In genomic region chr1:176989023-176989422, GRCh38 we compare ENCODE assay signal across 24 cellular contexts.
DNase-seq lines count a peak whose midpoint lies in the region; ATAC-seq and TF ChIP-seq lines count a peak whose summit lies in the region.
"Had no signal": no experiment of that assay in that cellular context is flagged by ENCODE, and none has a peak within 500 bp of the region (broad histone marks: within the 10 kb centered on the region; RNA-seq: fewer than 3 reads in every experiment).

No MANE protein-coding gene starts in this region.

- H3K27ac ChIP-seq in GM23248 (no peak overlapping the region), epithelial cell of prostate (no peak overlapping the region)
- H3K27ac ChIP-seq: body of pancreas, colonic mucosa, testis, vagina had no signal

- H3K27me3 Mint-ChIP-seq in endothelial cell (ENCODE audit: unreplicated experiment) = peaks cover 10% of the 10 kb centered on the region
- H3K27me3 Mint-ChIP-seq: activated naive CD8-positive, alpha-beta T cell treated with anti-CD3 and anti-CD28 coated beads, Interleukin-2, amount 10 ng/mL, durations not matched to agents 7 days and 5 days; CD4-positive, CD25-positive, alpha-beta regulatory T cell; T-cell had no signal

- H3K4me2 ChIP-seq in GM23248 (ENCODE audit: unreplicated experiment) = no peak overlapping the region

- H3K9me2 ChIP-seq in GM23248 (ENCODE audit: insufficient read depth) = no peaks in the 10 kb centered on the region

- H3K27ac Mint-ChIP-seq in endothelial cell (ENCODE audit: unreplicated experiment) = no peak overlapping the region
- H3K27ac Mint-ChIP-seq: activated naive CD8-positive, alpha-beta T cell treated with anti-CD3 and anti-CD28 coated beads, Interleukin-2, amount 10 ng/mL, durations not matched to agents 7 days and 5 days; T-cell had no signal

- no peak overlapping the region for H3K9ac ChIP-seq in GM23248

- DNase-seq in GM23248 (peak; percentile 1), RKO (ENCODE audit: low spot score) (peak; percentile 7), epithelial cell of prostate (ENCODE audit: low read depth, low spot score) (peak; percentile 29), putamen (ENCODE audit: low spot score) (peak; percentile 22), HK-2 (ENCODE audit: unreplicated experiment) (no peak), endothelial cell (ENCODE audit: low spot score) (no peak)
- DNase-seq: activated CD4-positive, alpha-beta T cell treated with anti-CD3 and anti-CD28 coated beads, Interleukin-2, amount 50 U/mL, for 48 hours; activated naive CD8-positive, alpha-beta T cell treated with anti-CD3 and anti-CD28 coated beads, Interleukin-2, amount 10 ng/mL, durations not matched to agents 7 days and 5 days; CD4-positive, CD25-positive, alpha-beta regulatory T cell; colonic mucosa; effector memory CD4-positive, alpha-beta T cell; mesenchymal stem cell; MG63; NCI-H2081; OCI-M1; stimulated activated CD4-positive, alpha-beta T cell treated with anti-CD3 and anti-CD28 coated beads, Interleukin-4, amount 100 ng/mL, for 1 hour; stimulated activated naive CD4-positive, alpha-beta T cell treated with Interleukin-2 at 50 U/mL for 16 hours; T-cell; testis had no signal

- H3K9me3 ChIP-seq in GM23248 (ENCODE audit: low read depth) = no peaks in the 10 kb centered on the region
- H3K9me3 ChIP-seq: body of pancreas, colonic mucosa, esophagus muscularis mucosa, testis, vagina had no signal

- H3K27me3 ChIP-seq in GM23248 (replicated peaks; ENCODE audit: insufficient read depth) = no peaks in the 10 kb centered on the region; the same call in 1 of the 2 replicates
- H3K27me3 ChIP-seq: body of pancreas, colonic mucosa, esophagus muscularis mucosa, MG63, testis, vagina had no signal

- no peak overlapping the region for H2AFZ ChIP-seq in GM23248

- H3K36me3 Mint-ChIP-seq in endothelial cell (ENCODE audit: low read depth, unreplicated experiment) = peaks cover 8% of the 10 kb centered on the region
- H3K36me3 Mint-ChIP-seq: activated naive CD8-positive, alpha-beta T cell treated with anti-CD3 and anti-CD28 coated beads, Interleukin-2, amount 10 ng/mL, durations not matched to agents 7 days and 5 days; CD4-positive, CD25-positive, alpha-beta regulatory T cell; T-cell had no signal

- peaks cover 42% of the 10 kb centered on the region for H3K4me1 Mint-ChIP-seq in endothelial cell (ENCODE audit: unreplicated experiment)
- H3K4me1 Mint-ChIP-seq: activated naive CD8-positive, alpha-beta T cell treated with anti-CD3 and anti-CD28 coated beads, Interleukin-2, amount 10 ng/mL, durations not matched to agents 7 days and 5 days; CD4-positive, CD25-positive, alpha-beta regulatory T cell; T-cell had no signal

- H3F3A ChIP-seq in GM23248 (ENCODE audit: insufficient read depth) = no peaks in the 10 kb centered on the region

- no peaks in the 10 kb centered on the region for H3K36me3 ChIP-seq in GM23248 (ENCODE audit: low read depth)
- H3K36me3 ChIP-seq: colonic mucosa, esophagus muscularis mucosa, MG63, vagina had no signal

- in situ Hi-C loops in GM23248 (cut with MboI) = no loop called here

- H3K79me2 ChIP-seq in GM23248 (ENCODE audit: insufficient read depth) = no peaks in the 10 kb centered on the region

- H4K20me1 ChIP-seq in GM23248 (ENCODE audit: insufficient read depth) = no peaks in the 10 kb centered on the region

- TF ChIP-seq CTCF in endothelial cell (IDR thresholded peaks at IDR 0.05; ENCODE audit: unreplicated experiment) = no peak

- no peak overlapping the region for H3K4me3 ChIP-seq in GM23248
- H3K4me3 ChIP-seq: body of pancreas, colonic mucosa, esophagus muscularis mucosa, MG63, testis, vagina had no signal

- H3K9me3 Mint-ChIP-seq in endothelial cell (ENCODE audit: unreplicated experiment) = no peaks in the 10 kb centered on the region
- H3K9me3 Mint-ChIP-seq: activated naive CD8-positive, alpha-beta T cell treated with anti-CD3 and anti-CD28 coated beads, Interleukin-2, amount 10 ng/mL, durations not matched to agents 7 days and 5 days had no signal

- no peak overlapping the region for H3K4me3 Mint-ChIP-seq in endothelial cell (ENCODE audit: unreplicated experiment)
- H3K4me3 Mint-ChIP-seq: activated naive CD8-positive, alpha-beta T cell treated with anti-CD3 and anti-CD28 coated beads, Interleukin-2, amount 10 ng/mL, durations not matched to agents 7 days and 5 days; CD4-positive, CD25-positive, alpha-beta regulatory T cell; T-cell had no signal

- H3K4me1 ChIP-seq in GM23248 (ENCODE audit: insufficient read depth) = no peaks in the 10 kb centered on the region
- H3K4me1 ChIP-seq: body of pancreas, colonic mucosa, testis, vagina had no signal

- no peak for ATAC-seq in GM21619 (IDR thresholded peaks at IDR 0.05; ENCODE audit: unreplicated experiment)
- ATAC-seq: body of pancreas, HCT116, T-cell had no signal

- WGBS in GM23248 (ENCODE audit: low coverage in 1 of 2, low lambda C conversion rate in 2 of 2, missing lambda C conversion rate in 2 of 2), 2 experiments = 0 to 3% methylated on average over 1 of the region's 1 CpG

Comparison
In these comparisons a context has a peak if more than half of its experiments do, and no peak if none do; other contexts are left out.
1. DNase-seq: peak in GM23248 (single experiment), RKO (single experiment), epithelial cell of prostate (single experiment) and putamen (single experiment); none in HK-2 (single experiment) and endothelial cell (single experiment).